8 cellular contexts compared by ENCODE assay signal in the genomic region with DNA sequence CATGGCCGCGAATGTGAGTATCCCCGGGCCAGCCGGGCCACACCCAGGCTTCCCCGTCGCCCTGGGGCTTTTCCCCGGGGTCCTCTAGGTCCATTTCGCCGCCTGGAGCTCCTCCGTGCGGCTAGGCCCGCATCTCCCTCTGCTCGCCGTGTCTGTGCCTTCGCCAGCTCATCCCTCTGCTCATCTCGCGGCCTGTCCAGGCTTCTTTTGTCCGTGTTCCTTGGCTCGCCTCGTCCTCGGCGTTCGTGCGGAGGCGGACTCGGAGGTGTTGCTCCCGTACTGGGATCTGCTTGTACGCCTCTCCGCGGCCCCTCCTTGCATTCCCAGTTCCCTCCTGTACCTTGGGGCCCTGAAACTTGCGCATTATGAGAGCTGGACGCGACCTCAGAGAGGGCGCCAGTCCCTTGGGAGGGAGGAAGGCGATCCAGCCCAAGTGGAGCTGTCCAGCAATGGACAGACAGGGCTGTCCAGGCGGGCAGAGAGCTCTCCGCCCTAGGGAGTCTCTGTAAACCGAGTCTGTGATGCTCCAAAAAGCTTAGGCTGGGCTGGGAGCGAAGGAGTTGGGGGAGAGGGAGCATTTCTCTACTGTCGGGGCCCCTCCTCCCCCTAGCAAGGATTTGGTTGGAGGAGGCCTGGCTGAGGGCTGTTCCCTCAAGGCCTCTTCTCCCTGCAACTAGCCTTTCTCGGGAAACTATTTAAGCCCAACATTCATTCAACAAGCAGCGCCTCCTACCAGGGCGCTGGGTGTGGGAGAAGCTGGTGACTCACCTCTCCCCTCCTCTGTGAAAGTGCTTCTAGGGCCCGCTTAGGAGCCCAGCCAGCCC. TPM values are rescaled to one million over a fixed set of nuclear protein-coding genes. Genes with fewer than 3 reads are reported as not detected.
DNase-seq lines count a peak whose midpoint lies in the region; ATAC-seq and TF ChIP-seq lines count a peak whose summit lies in the region.

No MANE protein-coding gene starts in this region.

- H3K27ac Mint-ChIP-seq in type B pancreatic cell = peak overlapping the region; percentile 95

- peak; percentile 30 for ATAC-seq in HG03432 (IDR thresholded peaks at IDR 0.05; ENCODE audit: unreplicated experiment)

- H3K79me2 ChIP-seq in osteoblast (ENCODE audit: insufficient read depth, low read length) = peaks cover 65% of the 10 kb centered on the region

- H3K27me3 ChIP-seq in osteoblast (ENCODE audit: insufficient read depth, low read length) = no peaks in the 10 kb centered on the region

- H3K4me1 ChIP-seq in osteoblast (ENCODE audit: insufficient read depth, low read length) = peaks cover 21% of the 10 kb centered on the region

- peaks cover 30% of the 10 kb centered on the region for H3K4me1 Mint-ChIP-seq in type B pancreatic cell (ENCODE audit: unreplicated experiment)

- H3K4me3 ChIP-seq in osteoblast (ENCODE audit: insufficient read depth, low read length) = peak overlapping the region; percentile 96

- H3K27ac ChIP-seq in osteoblast (ENCODE audit: low read depth, low read length) = peak overlapping the region; percentile 89

- H2AFZ ChIP-seq in osteoblast (ENCODE audit: low read length) = peak overlapping the region; percentile 94

- no peaks in the 10 kb centered on the region for H3K9me3 Mint-ChIP-seq in type B pancreatic cell

- H3K9me3 ChIP-seq in osteoblast (ENCODE audit: low read depth, low read length) = no peaks in the 10 kb centered on the region

- peak overlapping the region; percentile 93 for H3K4me2 ChIP-seq in osteoblast (ENCODE audit: insufficient read depth, low read length)

- peaks cover 23% of the 10 kb centered on the region for H3K36me3 Mint-ChIP-seq in type B pancreatic cell

- TF ChIP-seq CTCF in osteoblast (IDR thresholded peaks at IDR 0.05; ENCODE audit: extremely low read depth, low read depth, low read length) = no peak
- TF ChIP-seq CTCF in type B pancreatic cell (conservative IDR thresholded peaks at IDR 0.05) = no peak

- intact Hi-C loops in head of caudate nucleus (cut with DNase I) = loop anchor here (2.0 to 10.0 kb wide), 2 partner anchors 53 to 529 kb away; partner anchors contain the start of genes CCDC174, LSM3 and XPC

- peak overlapping the region; percentile 99 for H3K4me3 Mint-ChIP-seq in type B pancreatic cell

- no peaks in the 10 kb centered on the region for H3K27me3 Mint-ChIP-seq in type B pancreatic cell

- peak; percentile 89 for DNase-seq in AG20443 (ENCODE audit: low spot score)
- peak; percentile 27 for DNase-seq in GM19238 (ENCODE audit: insufficient read length, low spot score)
- DNase-seq in RPMI7951 (ENCODE audit: low read depth) = peak; percentile 95
- DNase-seq in activated naive CD4-positive, alpha-beta T cell treated with Interleukin-2 at 50 U/mL for 16 hours = peak; percentile 73
- DNase-seq in head of caudate nucleus = peak in 41 of 42 donors; percentile 33 to 92 (median 67)
- DNase-seq in osteoblast (ENCODE audit: insufficient read length, low spot score, missing footprints) = peak; percentile 96
- peak; percentile 72 for DNase-seq in type B pancreatic cell (ENCODE audit: extremely low spot score, unreplicated experiment)

- peaks cover 31% of the 10 kb centered on the region for H3K36me3 ChIP-seq in osteoblast (ENCODE audit: insufficient read depth, low read length)

- H4K20me1 ChIP-seq in osteoblast (ENCODE audit: insufficient read depth, low read length) = peaks cover 41% of the 10 kb centered on the region

RNA-seq across cellular contexts. Expression of gene TMEM43, which starts 0.6 kb away (rescaled TPM):
- 104 and 114 TPM in 2 replicates for total RNA-seq in RPMI7951 (2014; rRNA removed; shearing (Covaris generic))
- total RNA-seq in osteoblast = 138 and 145 TPM in 2 replicates
- total RNA-seq in type B pancreatic cell (ENCODE audit: low replicate concordance) = 52.0 and 55.0 TPM in 2 replicates

RNA-seq across cellular contexts. Expression of gene CHCHD4, which starts 0.7 kb away (rescaled TPM):
- 19.7 and 21.1 TPM in 2 replicates for total RNA-seq in RPMI7951 (2014; rRNA removed; shearing (Covaris generic))
- total RNA-seq in osteoblast (9.1 and 10.1 TPM in 2 replicates), type B pancreatic cell (ENCODE audit: low replicate concordance) (13.6 and 14.1 TPM in 2 replicates)

RNA-seq across cellular contexts. Expression of gene XPC, which starts 53.0 kb away (rescaled TPM):
- 19.6 and 21.2 TPM in 2 replicates for total RNA-seq in RPMI7951 (2014; rRNA removed; shearing (Covaris generic))
- total RNA-seq in osteoblast (50.1 and 52.1 TPM in 2 replicates), type B pancreatic cell (ENCODE audit: low replicate concordance) (42.9 and 44.2 TPM in 2 replicates)

RNA-seq across cellular contexts. Expression of gene LSM3, which starts 53.2 kb away (rescaled TPM):
- total RNA-seq in RPMI7951 (2014; rRNA removed; shearing (Covaris generic)) = 40.7 and 42.8 TPM in 2 replicates
- total RNA-seq in osteoblast (5.1 and 5.6 TPM in 2 replicates), type B pancreatic cell (ENCODE audit: low replicate concordance) (11.6 and 12.4 TPM in 2 replicates)

Comparison
In these comparisons a context has a peak if more than half of its experiments do, and no peak if none do; other contexts are left out.
1. Peak in every context shown above with its lines: DNase-seq, ATAC-seq, H3K4me3 ChIP-seq and H3K27ac ChIP-seq.
2. DNase-seq: peak in every context shown above with its lines; median percentile 96 in osteoblast; 95 in RPMI7951; 89 in AG20443; 73 in activated naive CD4-positive, alpha-beta T cell treated with Interleukin-2 at 50 U/mL for 16 hours; 72 in type B pancreatic cell; 67 in head of caudate nucleus; 27 in GM19238.